In the genomic region with DNA sequence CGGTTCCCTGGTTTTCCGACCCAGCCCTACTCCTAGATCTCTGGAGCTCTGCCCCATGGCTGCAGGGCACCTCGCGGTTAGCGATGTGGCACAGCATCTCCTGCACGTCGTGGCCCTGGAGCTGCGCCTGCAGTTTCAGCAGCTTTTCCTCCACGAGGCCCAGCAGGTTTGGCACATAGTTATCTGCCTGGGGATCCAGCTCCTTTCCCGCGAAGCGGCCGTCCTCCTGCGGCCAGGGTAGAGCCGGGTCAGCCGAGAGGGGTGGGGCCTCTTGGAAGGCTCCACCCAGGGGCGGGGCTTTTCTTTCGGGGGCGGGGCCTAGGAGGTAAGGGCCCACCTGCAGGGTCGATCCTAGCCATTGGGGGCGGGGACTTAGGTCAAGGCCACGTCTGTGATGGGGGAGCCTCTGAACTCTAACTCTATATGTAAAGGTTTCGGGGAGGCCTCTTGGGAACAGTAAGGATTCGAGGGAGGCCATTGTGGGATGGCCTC, we compare ENCODE assay signal across 8 cellular contexts. TPM values are rescaled to one million over a fixed set of nuclear protein-coding genes. Genes with fewer than 3 reads are reported as not detected.
DNase-seq lines count a peak whose midpoint lies in the region; ATAC-seq, FAIRE-seq and TF ChIP-seq lines count a peak whose summit lies in the region.

No MANE protein-coding gene starts in this region.

- intact Hi-C loops in activated CD4-positive, alpha-beta T cell treated with anti-CD3 and anti-CD28 coated beads, Interleukin-2, amount 10 ng/mL, durations not matched to agents 24 days and 14 days (cut with micrococcal nuclease) = loop anchor here (2.0 to 5.0 kb wide), 2 partner anchors 39 to 61 kb away; a partner anchor contains a TSS
- intact Hi-C loops in esophagus muscularis mucosa (cut with DNase I) = no loop called here
- intact Hi-C loops in psoas muscle (cut with DNase I) = loop anchor here in 1 of 2 donors (5.0 kb wide), 1 partner anchor 39 kb away; a partner anchor contains a TSS

- H3K27ac ChIP-seq in esophagus muscularis mucosa (replicated peaks in 1 of 4) = no peak overlapping the region
- H3K27ac ChIP-seq in psoas muscle = peak overlapping the region; percentile 16

- WGBS in esophagus muscularis mucosa = 16% methylated on average over 20 of the region's 24 CpGs
- WGBS in psoas muscle, 3 donors = 11 to 13% (median 13%) methylated on average over 23 to 24 of the region's 24 CpGs

- peak overlapping the region; percentile 82 for H3K4me3 Mint-ChIP-seq in activated CD4-positive, alpha-beta T cell treated with anti-CD3 and anti-CD28 coated beads, Interleukin-2, amount 10 ng/mL, durations not matched to agents 24 days and 14 days

- TF ChIP-seq EP300 in esophagus muscularis mucosa (IDR thresholded peaks at IDR 0.05) = no peak

- ATAC-seq in HG03097 (IDR thresholded peaks at IDR 0.05; ENCODE audit: low FRiP score, unreplicated experiment) (peak; percentile 21), psoas muscle (peak; percentile 29 to 58 (median 42))

- H3K4me1 Mint-ChIP-seq in activated CD4-positive, alpha-beta T cell treated with anti-CD3 and anti-CD28 coated beads, Interleukin-2, amount 10 ng/mL, durations not matched to agents 24 days and 14 days = peaks cover 33% of the 10 kb centered on the region

- H3K36me3 ChIP-seq in esophagus muscularis mucosa (no peaks in the 10 kb centered on the region), psoas muscle (ENCODE audit: insufficient read depth in 1 of 2, low read depth in 1 of 2) (no peaks in the 10 kb centered on the region)

- no peak for TF ChIP-seq CTCF in esophagus muscularis mucosa (IDR thresholded peaks at IDR 0.05)
- no peak for TF ChIP-seq CTCF in psoas muscle (IDR thresholded peaks at IDR 0.05)

- H3K27ac Mint-ChIP-seq in activated CD4-positive, alpha-beta T cell treated with anti-CD3 and anti-CD28 coated beads, Interleukin-2, amount 10 ng/mL, durations not matched to agents 24 days and 14 days = no peak overlapping the region

- peak overlapping the region; percentile 42 to 57 (median 42) for H3K4me3 ChIP-seq in esophagus muscularis mucosa
- peak overlapping the region; percentile 47 for H3K4me3 ChIP-seq in psoas muscle

- FAIRE-seq in GM12892 (lab: Jason Lieb, UNC) = peak; percentile 48

- peaks cover 0 to 76% (median 54%) of the 10 kb centered on the region in 4 donors for H3K27me3 ChIP-seq in esophagus muscularis mucosa
- H3K27me3 ChIP-seq in psoas muscle (ENCODE audit: insufficient read depth in 3 of 3, low read length in 2 of 3) = peaks cover 0 to 71% (median 28%) of the 10 kb centered on the region in 3 donors

- H3K4me1 ChIP-seq in esophagus muscularis mucosa (peaks cover 38 to 56% (median 49%) of the 10 kb centered on the region in 4 donors), psoas muscle (no peaks in the 10 kb centered on the region)

- TF ChIP-seq POLR2A in GM12892 (IDR thresholded peaks at IDR 0.05; ENCODE audit: low read depth, low read length) (no peak), esophagus muscularis mucosa (IDR thresholded peaks at IDR 0.05; ENCODE audit: low read depth) (no peak)

- DNase-seq in GM12892 (ENCODE audit: insufficient read length) = peak; percentile 70
- peak; percentile 80 for DNase-seq in activated CD4-positive, alpha-beta T cell treated with anti-CD3 and anti-CD28 coated beads, Interleukin-2, amount 10 ng/mL, durations not matched to agents 24 days and 14 days
- DNase-seq in esophagus muscularis mucosa (ENCODE audit: extremely low spot score) = no peak
- peak; percentile 42 to 70 for DNase-seq in psoas muscle
- no peak for DNase-seq in T-helper 9 cell
- DNase-seq in NCI-H128 (lab: John Stamatoyannopoulos, UW; ENCODE audit: unreplicated experiment) = no peak
- DNase-seq in NCI-H2107 treated with DMSO at 0.1 percent for 48 hours (lab: John Stamatoyannopoulos, UW; ENCODE audit: unreplicated experiment) = no peak

- no peaks in the 10 kb centered on the region for H3K9me3 Mint-ChIP-seq in activated CD4-positive, alpha-beta T cell treated with anti-CD3 and anti-CD28 coated beads, Interleukin-2, amount 10 ng/mL, durations not matched to agents 24 days and 14 days

- no peaks in the 10 kb centered on the region for H3K36me3 Mint-ChIP-seq in activated CD4-positive, alpha-beta T cell treated with anti-CD3 and anti-CD28 coated beads, Interleukin-2, amount 10 ng/mL, durations not matched to agents 24 days and 14 days (ENCODE audit: low read depth)

- H3K9me3 ChIP-seq in esophagus muscularis mucosa (no peaks in the 10 kb centered on the region), psoas muscle (no peaks in the 10 kb centered on the region)

- H3K27me3 Mint-ChIP-seq in activated CD4-positive, alpha-beta T cell treated with anti-CD3 and anti-CD28 coated beads, Interleukin-2, amount 10 ng/mL, durations not matched to agents 24 days and 14 days = peaks cover 67% of the 10 kb centered on the region

RNA-seq across cellular contexts. Expression of a gene that starts 2.5 kb away (rescaled TPM):
- 0.34 TPM for polyA plus RNA-seq in GM12892 (2012; ENCODE audit: missing spikeins)
- not detected in 2 replicates for total RNA-seq in activated CD4-positive, alpha-beta T cell treated with anti-CD3 and anti-CD28 coated beads, Interleukin-2, amount 10 ng/mL, durations not matched to agents 24 days and 14 days
- total RNA-seq in esophagus muscularis mucosa (1 to 10 TPM; 1.2 to 7.9 (median 2.0) TPM), psoas muscle (1 to 10 TPM; 1.6 to 6.4 (median 3.0) TPM)
- polyA plus RNA-seq in psoas muscle = 1 to 10 TPM; 1.2 to 2.4 (median 2.2) TPM

RNA-seq across cellular contexts. Expression of a gene that starts 13.3 kb away (rescaled TPM):
- 0.74 TPM for polyA plus RNA-seq in GM12892 (2012; ENCODE audit: missing spikeins)
- total RNA-seq in activated CD4-positive, alpha-beta T cell treated with anti-CD3 and anti-CD28 coated beads, Interleukin-2, amount 10 ng/mL, durations not matched to agents 24 days and 14 days = 0.12 and 0.24 TPM in 2 replicates
- total RNA-seq in esophagus muscularis mucosa = under 1 TPM in 2 of 4 donors, not detected in 2; 0.39 to 0.83 TPM
- under 1 TPM in 2 of 4 donors, not detected in 2; 0.13 to 0.17 TPM for total RNA-seq in psoas muscle
- polyA plus RNA-seq in psoas muscle = under 1 TPM; 0.09 to 0.87 (median 0.20) TPM

RNA-seq across cellular contexts. Expression of a gene that starts 13.8 kb away (rescaled TPM):
- 113 TPM for polyA plus RNA-seq in GM12892 (2012; ENCODE audit: missing spikeins)
- 288 TPM in 2 replicates for total RNA-seq in activated CD4-positive, alpha-beta T cell treated with anti-CD3 and anti-CD28 coated beads, Interleukin-2, amount 10 ng/mL, durations not matched to agents 24 days and 14 days
- 100 to 1,000 TPM in 2 of 4 donors, 10 to 100 TPM in 2; 81.0 to 141 (median 98.7) TPM for total RNA-seq in esophagus muscularis mucosa
- 10 to 100 TPM; 60.9 to 98.4 (median 74.6) TPM for total RNA-seq in psoas muscle
- polyA plus RNA-seq in psoas muscle = 10 to 100 TPM; 48.5 to 59.7 (median 59.7) TPM

RNA-seq across cellular contexts. Expression of a gene that starts 37.5 kb away (rescaled TPM):
- polyA plus RNA-seq in GM12892 (2012; ENCODE audit: missing spikeins) = 3.6 TPM
- 7.2 and 7.7 TPM in 2 replicates for total RNA-seq in activated CD4-positive, alpha-beta T cell treated with anti-CD3 and anti-CD28 coated beads, Interleukin-2, amount 10 ng/mL, durations not matched to agents 24 days and 14 days
- total RNA-seq in esophagus muscularis mucosa (1 to 10 TPM in 3 of 4 donors, under 1 TPM in 1; 0.99 to 5.2 (median 4.4) TPM), psoas muscle (1 to 10 TPM; 1.0 to 2.1 (median 1.7) TPM)
- polyA plus RNA-seq in psoas muscle = 1 to 10 TPM; 1.7 to 2.1 (median 2.1) TPM

RNA-seq across cellular contexts. Expression of a gene that starts 47.2 kb away (rescaled TPM):
- 1.1 TPM for polyA plus RNA-seq in GM12892 (2012; ENCODE audit: missing spikeins)
- total RNA-seq in activated CD4-positive, alpha-beta T cell treated with anti-CD3 and anti-CD28 coated beads, Interleukin-2, amount 10 ng/mL, durations not matched to agents 24 days and 14 days = 2.3 and 2.6 TPM in 2 replicates
- total RNA-seq in esophagus muscularis mucosa (1 to 10 TPM in 3 of 4 donors, under 1 TPM in 1; 0.66 to 1.7 (median 1.5) TPM), psoas muscle (1 to 10 TPM; 1.1 to 1.7 (median 1.4) TPM)
- 1 to 10 TPM; 2.1 to 3.9 (median 2.3) TPM for polyA plus RNA-seq in psoas muscle

Comparison
In these comparisons a context has a peak if more than half of its experiments do, and no peak if none do; other contexts are left out.
1. DNase-seq: peak in GM12892 (single experiment), activated CD4-positive, alpha-beta T cell treated with anti-CD3 and anti-CD28 coated beads, Interleukin-2, amount 10 ng/mL, durations not matched to agents 24 days and 14 days (single experiment) and psoas muscle (2 of 2); none in esophagus muscularis mucosa (single experiment), T-helper 9 cell (single experiment), NCI-H128 (single experiment) and NCI-H2107 treated with DMSO at 0.1 percent for 48 hours (single experiment).